In the genomic region with DNA sequence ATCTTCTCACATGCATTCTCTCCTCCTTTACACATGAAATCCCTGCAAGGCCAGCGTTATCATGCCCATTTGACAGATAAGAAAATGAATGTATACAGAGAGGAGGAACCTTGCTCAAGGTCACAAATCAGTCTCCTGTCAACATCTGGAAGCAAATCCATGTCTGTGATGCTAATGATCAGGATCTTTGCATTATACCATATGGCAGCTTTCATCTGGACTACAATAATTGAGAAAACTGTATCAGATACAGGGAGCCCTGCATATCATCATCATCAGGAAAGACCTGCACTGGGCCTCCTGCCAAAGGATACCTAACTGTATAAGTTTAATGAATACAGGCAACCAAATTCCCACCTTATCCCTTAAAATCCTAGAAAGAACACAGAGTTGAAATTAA, we compare ENCODE assay signal across 9 cellular contexts.
"Had no signal": no experiment of that assay in that cellular context is flagged by ENCODE, and none has a peak within 500 bp of the region (broad histone marks: within the 10 kb centered on the region; RNA-seq: fewer than 3 reads in every experiment).

No MANE protein-coding gene starts in this region.

- DNase-seq: GM23248, GOT3, H7, H9, HCEC 1CT, HFFc6 had no signal

- H3K4me2 ChIP-seq: GM23338 had no signal

- ATAC-seq: GM23338, HCT116 had no signal

- H3K27ac ChIP-seq: GM23248 had no signal

- H3K4me3 ChIP-seq: GM23248, GM23338, HAP-1 had no signal

- H3K4me1 ChIP-seq: HAP-1 had no signal

- H3K9ac ChIP-seq: GM23248 had no signal

- H3K9me3 ChIP-seq: HAP-1 had no signal

- H2AFZ ChIP-seq: GM23248, GM23338 had no signal

- H3K36me3 ChIP-seq: HAP-1 had no signal
